ENCODE assay signal across 9 cellular contexts in genomic region chr2:83081835-83082522, GRCh38.
DNase-seq lines count a peak whose midpoint lies in the region; ATAC-seq and TF ChIP-seq lines count a peak whose summit lies in the region.
"Had no signal": no experiment of that assay in that cellular context is flagged by ENCODE, and none has a peak within 500 bp of the region (broad histone marks: within the 10 kb centered on the region; RNA-seq: fewer than 3 reads in every experiment).

No MANE protein-coding gene starts in this region.

- DNase-seq in AG04449 (ENCODE audit: low read depth, low spot score) (peak; percentile 33), M059J (ENCODE audit: low read depth) (peak; percentile 67), SK-N-MC (ENCODE audit: low read depth, low spot score) (peak; percentile 16), glomerular visceral epithelial cell (ENCODE audit: extremely low spot score) (peak; percentile 42), GM19238 (ENCODE audit: insufficient read length, low spot score) (no peak), MM.1S (no peak)
- DNase-seq in activated CD4-positive, alpha-beta memory T cell treated with anti-CD3 and anti-CD28 coated beads for 36 hours, result no peak
- DNase-seq in CD8-positive, alpha-beta T cell, result no peak
- DNase-seq: thyroid gland had no signal

- H3K4me2 ChIP-seq in MM.1S (ENCODE audit: low read depth, low read length), result no peak overlapping the region

- H3K4me3 ChIP-seq in AG04449 (ENCODE audit: low read depth, low read length), result no peak overlapping the region
- H3K4me3 ChIP-seq in SK-N-MC, result no peak overlapping the region
- no peak overlapping the region for H3K4me3 ChIP-seq in MM.1S (ENCODE audit: low read length)
- H3K4me3 ChIP-seq in CD8-positive, alpha-beta T cell (ENCODE audit: low read depth, low read length), result no peak overlapping the region
- H3K4me3 ChIP-seq: thyroid gland had no signal

- H3K9ac ChIP-seq in SK-N-MC (ENCODE audit: insufficient read length) (no peak overlapping the region), MM.1S (ENCODE audit: low read length) (no peak overlapping the region)

- no peak overlapping the region for H3K4me3 Mint-ChIP-seq in activated CD4-positive, alpha-beta memory T cell treated with anti-CD3 and anti-CD28 coated beads for 36 hours
- H3K4me3 Mint-ChIP-seq in CD8-positive, alpha-beta T cell, result no peak overlapping the region

- no peaks in the 10 kb centered on the region; the same call in 1 of the 2 replicates for H3K9me2 ChIP-seq in MM.1S (replicated peaks; ENCODE audit: insufficient read depth, low read length)

- H3K9me3 ChIP-seq in SK-N-MC (ENCODE audit: low read depth, low read length) (no peaks in the 10 kb centered on the region), MM.1S (replicated peaks; ENCODE audit: insufficient read depth, low read length) (no peaks in the 10 kb centered on the region)
- H3K9me3 ChIP-seq in CD8-positive, alpha-beta T cell (ENCODE audit: low read length), result no peaks in the 10 kb centered on the region
- H3K9me3 ChIP-seq: thyroid gland had no signal

- no peak for ATAC-seq in CD8-positive, alpha-beta T cell

- no peaks in the 10 kb centered on the region for H4K20me1 ChIP-seq in MM.1S (ENCODE audit: insufficient read depth, low read length)

- no peaks in the 10 kb centered on the region for H3K9me3 Mint-ChIP-seq in activated CD4-positive, alpha-beta memory T cell treated with anti-CD3 and anti-CD28 coated beads for 36 hours
- peaks cover 7% of the 10 kb centered on the region for H3K9me3 Mint-ChIP-seq in CD8-positive, alpha-beta T cell

- POLR2A ChIA-PET in AG04449 (lab: Yijun Ruan, JAX), result interaction anchor here (0.7 to 0.9 kb wide), 2 partner anchors 23 to 114 kb away, joined by 3 read pairs; no protein-coding TSS in a partner anchor
- POLR2A ChIA-PET in activated CD4-positive, alpha-beta memory T cell treated with anti-CD3 and anti-CD28 coated beads for 36 hours (lab: Charles Lee), result no interaction called here
- POLR2A ChIA-PET in CD8-positive, alpha-beta T cell (lab: Charles Lee), result no interaction called here

- no peaks in the 10 kb centered on the region for H3F3A ChIP-seq in MM.1S (ENCODE audit: insufficient read depth, low read length)

- H3K36me3 Mint-ChIP-seq in activated CD4-positive, alpha-beta memory T cell treated with anti-CD3 and anti-CD28 coated beads for 36 hours, result no peaks in the 10 kb centered on the region
- no peaks in the 10 kb centered on the region for H3K36me3 Mint-ChIP-seq in CD8-positive, alpha-beta T cell

- H3K4me1 Mint-ChIP-seq in activated CD4-positive, alpha-beta memory T cell treated with anti-CD3 and anti-CD28 coated beads for 36 hours (ENCODE audit: low read depth), result no peaks in the 10 kb centered on the region
- H3K4me1 Mint-ChIP-seq in CD8-positive, alpha-beta T cell (ENCODE audit: low read depth), result no peaks in the 10 kb centered on the region

- no peaks in the 10 kb centered on the region for H3K79me2 ChIP-seq in MM.1S (ENCODE audit: low read length)

- intact Hi-C loops in activated CD4-positive, alpha-beta memory T cell treated with anti-CD3 and anti-CD28 coated beads for 36 hours (cut with micrococcal nuclease), result no loop called here
- intact Hi-C loops in CD8-positive, alpha-beta T cell (cut with DNase I, micrococcal nuclease), result no loop called here

- no peak overlapping the region for H2AFZ ChIP-seq in MM.1S (ENCODE audit: low read length)

- H3K27ac ChIP-seq in SK-N-MC, result no peak overlapping the region
- no peak overlapping the region for H3K27ac ChIP-seq in MM.1S (ENCODE audit: low read length)
- no peak overlapping the region for H3K27ac ChIP-seq in CD8-positive, alpha-beta T cell (ENCODE audit: low read depth, low read length)
- H3K27ac ChIP-seq: thyroid gland had no signal

- H3K27me3 ChIP-seq in MM.1S (replicated peaks; ENCODE audit: insufficient read depth, low read length), result no peaks in the 10 kb centered on the region
- H3K27me3 ChIP-seq in CD8-positive, alpha-beta T cell (ENCODE audit: insufficient read depth, low read length), result no peaks in the 10 kb centered on the region
- H3K27me3 ChIP-seq: thyroid gland had no signal

- no peaks in the 10 kb centered on the region for H3K4me1 ChIP-seq in MM.1S (ENCODE audit: low read length)
- H3K4me1 ChIP-seq in CD8-positive, alpha-beta T cell (ENCODE audit: insufficient read depth, low read length), result no peaks in the 10 kb centered on the region
- H3K4me1 ChIP-seq: thyroid gland had no signal

- no peak overlapping the region for H3K27ac Mint-ChIP-seq in activated CD4-positive, alpha-beta memory T cell treated with anti-CD3 and anti-CD28 coated beads for 36 hours
- H3K27ac Mint-ChIP-seq in CD8-positive, alpha-beta T cell, result no peak overlapping the region

- TF ChIP-seq CTCF in AG04449 (IDR thresholded peaks at IDR 0.05; ENCODE audit: insufficient read depth, low read length, missing control alignments), result no peak
- no peak for TF ChIP-seq CTCF in MM.1S (IDR thresholded peaks at IDR 0.05; ENCODE audit: low read length)
- TF ChIP-seq CTCF in CD8-positive, alpha-beta T cell (IDR thresholded peaks at IDR 0.05), result no peak

- CTCF ChIA-PET in AG04449 (lab: Yijun Ruan, JAX), result no interaction called here
- CTCF ChIA-PET in activated CD4-positive, alpha-beta memory T cell treated with anti-CD3 and anti-CD28 coated beads for 36 hours (lab: Charles Lee), result no interaction called here
- CTCF ChIA-PET in CD8-positive, alpha-beta T cell (lab: Charles Lee), result no interaction called here

- no peaks in the 10 kb centered on the region for H3K36me3 ChIP-seq in SK-N-MC (ENCODE audit: insufficient read depth, low read length)
- H3K36me3 ChIP-seq in MM.1S (replicated peaks; ENCODE audit: insufficient read depth, low read length), result no peaks in the 10 kb centered on the region
- no peaks in the 10 kb centered on the region for H3K36me3 ChIP-seq in CD8-positive, alpha-beta T cell (ENCODE audit: insufficient read depth, low read length)
- H3K36me3 ChIP-seq: thyroid gland had no signal

- no peaks in the 10 kb centered on the region for H3K27me3 Mint-ChIP-seq in activated CD4-positive, alpha-beta memory T cell treated with anti-CD3 and anti-CD28 coated beads for 36 hours
- H3K27me3 Mint-ChIP-seq in CD8-positive, alpha-beta T cell (ENCODE audit: low read depth), result no peaks in the 10 kb centered on the region

Comparison
In these comparisons a context has a peak if more than half of its experiments do, and no peak if none do; other contexts are left out.
1. DNase-seq: peak in AG04449 (single experiment), M059J (single experiment), SK-N-MC (single experiment) and glomerular visceral epithelial cell (single experiment); none in GM19238 (single experiment), MM.1S (single experiment), activated CD4-positive, alpha-beta memory T cell treated with anti-CD3 and anti-CD28 coated beads for 36 hours (single experiment) and CD8-positive, alpha-beta T cell (0 of 7).